In the genomic region with DNA sequence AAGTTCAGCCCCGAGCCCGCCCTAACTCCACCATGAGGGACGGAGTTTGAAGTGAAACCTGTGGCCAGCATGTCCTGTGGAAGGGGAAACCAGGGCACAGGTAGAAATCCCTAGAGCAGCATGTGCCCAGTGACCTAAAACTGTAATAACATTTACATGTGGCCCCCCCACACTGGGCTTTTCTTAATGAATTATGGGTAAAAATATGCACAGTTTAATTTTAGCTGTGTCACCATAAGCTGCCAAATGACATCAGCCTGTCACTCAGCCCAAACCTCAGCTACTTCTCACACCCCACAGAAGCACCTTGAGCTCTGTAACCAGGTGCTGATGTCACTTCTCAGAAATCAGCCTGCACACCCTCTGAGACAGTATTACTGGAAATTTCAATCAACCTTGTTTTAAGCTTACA, we compare ENCODE assay signal across 8 cellular contexts. TPM values are rescaled to one million over a fixed set of nuclear protein-coding genes. Genes with fewer than 3 reads are reported as not detected.
DNase-seq lines count a peak whose midpoint lies in the region; ATAC-seq and TF ChIP-seq lines count a peak whose summit lies in the region.

No MANE protein-coding gene starts in this region.

- peaks cover 18% of the 10 kb centered on the region for H3K27me3 Mint-ChIP-seq in activated CD8-positive, alpha-beta memory T cell treated with anti-CD3 and anti-CD28 coated beads, Interleukin-2, amount 10 ng/mL, durations not matched to agents 7 days and 5 days
- peaks cover 0 to 16% (median 6%) of the 10 kb centered on the region in 5 donors for H3K27me3 Mint-ChIP-seq in naive thymus-derived CD4-positive, alpha-beta T cell
- H3K27me3 Mint-ChIP-seq in osteocyte (ENCODE audit: unreplicated experiment), result peaks cover 39% of the 10 kb centered on the region

- no peaks in the 10 kb centered on the region for H3K27me3 ChIP-seq in naive thymus-derived CD4-positive, alpha-beta T cell (ENCODE audit: control insufficient read depth in 2 of 2, insufficient read depth in 2 of 2, low read length in 2 of 2)

- POLR2A ChIA-PET in naive thymus-derived CD4-positive, alpha-beta T cell (lab: Charles Lee), result interaction anchor here (1.1 kb wide), 1 partner anchor 25 kb away, joined by 4 read pairs; no protein-coding TSS in a partner anchor

- ATAC-seq in GM18511 (IDR thresholded peaks at IDR 0.05; ENCODE audit: unreplicated experiment), result peak; percentile 51
- peak; percentile 53 for ATAC-seq in HG03175 (IDR thresholded peaks at IDR 0.05; ENCODE audit: unreplicated experiment)
- ATAC-seq in activated CD8-positive, alpha-beta memory T cell treated with anti-CD3 and anti-CD28 coated beads, Interleukin-2, amount 10 ng/mL, durations not matched to agents 7 days and 5 days, result peak; percentile 79
- peak; percentile 81 for ATAC-seq in naive thymus-derived CD4-positive, alpha-beta T cell

- no peaks in the 10 kb centered on the region for H3K36me3 ChIP-seq in naive thymus-derived CD4-positive, alpha-beta T cell (ENCODE audit: control insufficient read depth in 2 of 3, insufficient read depth in 3 of 3, low read length in 3 of 3)

- H3K9me3 ChIP-seq in naive thymus-derived CD4-positive, alpha-beta T cell (ENCODE audit: control insufficient read depth in 2 of 3, low read length in 3 of 3), result no peaks in the 10 kb centered on the region

- CTCF ChIA-PET in activated CD8-positive, alpha-beta memory T cell treated with anti-CD3 and anti-CD28 coated beads, Interleukin-2, amount 10 ng/mL, durations not matched to agents 7 days and 5 days (lab: Charles Lee), result interaction anchor here (0.6 to 1.5 kb wide), 10 partner anchors 34 to 382 kb away, joined by 3 to 16 read pairs (median 3); no protein-coding TSS in a partner anchor
- CTCF ChIA-PET in naive thymus-derived CD4-positive, alpha-beta T cell (lab: Charles Lee), result interaction anchor here (0.6 to 0.8 kb wide), 3 partner anchors 77 to 232 kb away, joined by 3 to 4 read pairs (median 3); no protein-coding TSS in a partner anchor

- H3K9me3 Mint-ChIP-seq in activated CD8-positive, alpha-beta memory T cell treated with anti-CD3 and anti-CD28 coated beads, Interleukin-2, amount 10 ng/mL, durations not matched to agents 7 days and 5 days (ENCODE audit: low read depth), result peaks cover 5% of the 10 kb centered on the region
- H3K9me3 Mint-ChIP-seq in naive thymus-derived CD4-positive, alpha-beta T cell, result peaks cover 2 to 11% (median 4%) of the 10 kb centered on the region in 11 donors
- peaks cover 8% of the 10 kb centered on the region for H3K9me3 Mint-ChIP-seq in osteocyte (ENCODE audit: unreplicated experiment)

- peaks cover 22 to 29% of the 10 kb centered on the region in 2 donors for H3K4me1 ChIP-seq in naive thymus-derived CD4-positive, alpha-beta T cell (ENCODE audit: control insufficient read depth in 2 of 2, insufficient read depth in 2 of 2, low read length in 2 of 2)

- H3K4me3 ChIP-seq in naive thymus-derived CD4-positive, alpha-beta T cell (ENCODE audit: low read length), result no peak overlapping the region

- TF ChIP-seq CTCF in osteocyte (IDR thresholded peaks at IDR 0.05), result no peak

- peaks cover 6% of the 10 kb centered on the region for H3K36me3 Mint-ChIP-seq in activated CD8-positive, alpha-beta memory T cell treated with anti-CD3 and anti-CD28 coated beads, Interleukin-2, amount 10 ng/mL, durations not matched to agents 7 days and 5 days
- H3K36me3 Mint-ChIP-seq in naive thymus-derived CD4-positive, alpha-beta T cell, result peaks cover 0 to 6% (median 3%) of the 10 kb centered on the region in 5 donors
- no peaks in the 10 kb centered on the region for H3K36me3 Mint-ChIP-seq in osteocyte (ENCODE audit: unreplicated experiment)

- intact Hi-C loops in naive thymus-derived CD4-positive, alpha-beta T cell (cut with micrococcal nuclease), result loop anchor here (1.0 to 5.0 kb wide), 8 partner anchors 23 to 775 kb away; partner anchors contain the start of genes C21orf58 (in 1 of the 2), PCBP3 (in 1 of the 2), PCNT (in 1 of the 2) and POFUT2 (in 1 of the 2)

- H3K4me3 Mint-ChIP-seq in activated CD8-positive, alpha-beta memory T cell treated with anti-CD3 and anti-CD28 coated beads, Interleukin-2, amount 10 ng/mL, durations not matched to agents 7 days and 5 days, result peak overlapping the region; percentile 17
- peak overlapping the region in 1 of 10 donors; percentile 3 for H3K4me3 Mint-ChIP-seq in naive thymus-derived CD4-positive, alpha-beta T cell
- no peak overlapping the region for H3K4me3 Mint-ChIP-seq in osteocyte (ENCODE audit: unreplicated experiment)

- peaks cover 13% of the 10 kb centered on the region for H3K4me1 Mint-ChIP-seq in activated CD8-positive, alpha-beta memory T cell treated with anti-CD3 and anti-CD28 coated beads, Interleukin-2, amount 10 ng/mL, durations not matched to agents 7 days and 5 days
- peaks cover 9 to 36% (median 16%) of the 10 kb centered on the region in 7 donors for H3K4me1 Mint-ChIP-seq in naive thymus-derived CD4-positive, alpha-beta T cell
- H3K4me1 Mint-ChIP-seq in osteocyte (ENCODE audit: unreplicated experiment), result peaks cover 3% of the 10 kb centered on the region

- peak overlapping the region; percentile 66 for H3K27ac ChIP-seq in naive thymus-derived CD4-positive, alpha-beta T cell (ENCODE audit: low read depth, low read length)

- peak; percentile 92 for DNase-seq in activated CD8-positive, alpha-beta memory T cell treated with anti-CD3 and anti-CD28 coated beads, Interleukin-2, amount 10 ng/mL, durations not matched to agents 7 days and 5 days
- DNase-seq in naive thymus-derived CD4-positive, alpha-beta T cell, result peak in 8 of 9 donors; percentile 47 to 95 (median 84)
- no peak for DNase-seq in NCI-H226
- DNase-seq in osteocyte (ENCODE audit: extremely low spot score, unreplicated experiment), result no peak
- DNase-seq in AML-193 (lab: John Stamatoyannopoulos, UW), result no peak
- DNase-seq in SW480 (ENCODE audit: low spot score), result no peak

- H3K27ac Mint-ChIP-seq in activated CD8-positive, alpha-beta memory T cell treated with anti-CD3 and anti-CD28 coated beads, Interleukin-2, amount 10 ng/mL, durations not matched to agents 7 days and 5 days, result no peak overlapping the region
- no peak overlapping the region for H3K27ac Mint-ChIP-seq in naive thymus-derived CD4-positive, alpha-beta T cell
- H3K27ac Mint-ChIP-seq in osteocyte (ENCODE audit: unreplicated experiment), result no peak overlapping the region

RNA-seq across cellular contexts. Expression of gene SLC19A1, which starts 50.0 kb away (rescaled TPM):
- total RNA-seq in activated CD8-positive, alpha-beta memory T cell treated with anti-CD3 and anti-CD28 coated beads, Interleukin-2, amount 10 ng/mL, durations not matched to agents 7 days and 5 days, result 10 to 100 TPM; 53.2 to 60.2 TPM
- 10 to 100 TPM; 10.5 to 49.1 (median 21.6) TPM for total RNA-seq in naive thymus-derived CD4-positive, alpha-beta T cell
- 10 to 100 TPM; 11.7 to 15.6 TPM for polyA plus RNA-seq in naive thymus-derived CD4-positive, alpha-beta T cell
- total RNA-seq in osteocyte, result 11.0 and 14.4 TPM in 2 replicates

RNA-seq across cellular contexts. Expression of gene PCBP3, which starts 51.3 kb away (rescaled TPM):
- 1 to 10 TPM; 1.3 to 2.2 TPM for total RNA-seq in activated CD8-positive, alpha-beta memory T cell treated with anti-CD3 and anti-CD28 coated beads, Interleukin-2, amount 10 ng/mL, durations not matched to agents 7 days and 5 days
- total RNA-seq in naive thymus-derived CD4-positive, alpha-beta T cell, result 1 to 10 TPM; 1.2 to 5.2 (median 4.0) TPM
- 1 to 10 TPM; 1.5 to 1.6 TPM for polyA plus RNA-seq in naive thymus-derived CD4-positive, alpha-beta T cell
- total RNA-seq in osteocyte, result 7.6 and 9.0 TPM in 2 replicates

Comparison
In these comparisons a context has a peak if more than half of its experiments do, and no peak if none do; other contexts are left out.
1. DNase-seq: peak in activated CD8-positive, alpha-beta memory T cell treated with anti-CD3 and anti-CD28 coated beads, Interleukin-2, amount 10 ng/mL, durations not matched to agents 7 days and 5 days (single experiment) and naive thymus-derived CD4-positive, alpha-beta T cell (8 of 9); none in NCI-H226 (single experiment), osteocyte (single experiment), AML-193 (0 of 2) and SW480 (single experiment).
2. Peak in every context shown above with its lines, with median percentiles within 50 percentile points of each other: ATAC-seq.